In the genomic region with DNA sequence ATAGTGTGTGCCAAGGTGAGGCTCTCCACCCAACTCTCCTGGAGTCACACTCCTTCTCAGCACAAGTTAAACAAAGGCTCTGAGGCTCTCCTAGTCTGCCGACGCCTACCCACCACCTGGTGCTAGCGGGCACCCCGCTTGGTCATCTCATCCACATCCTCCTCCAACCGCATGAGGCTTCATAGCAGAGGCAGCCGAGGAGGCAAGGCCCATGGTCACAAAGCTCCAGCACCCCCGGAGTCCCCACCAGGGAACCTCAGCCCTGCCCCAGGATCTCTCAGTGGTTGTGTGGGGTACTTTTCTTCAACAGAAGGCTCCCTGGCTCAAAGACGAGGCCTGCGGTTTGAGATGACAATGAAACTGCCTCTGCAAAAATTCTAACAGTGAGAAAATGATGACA, we compare ENCODE assay signal across 17 cellular contexts. TPM values are rescaled to one million over a fixed set of nuclear protein-coding genes. Genes with fewer than 3 reads are reported as not detected.
A peak's percentile ranks its signal among the peaks of the same experiment; 100 is the strongest.
DNase-seq lines count a peak whose midpoint lies in the region; ATAC-seq lines count a peak whose summit lies in the region.
"Had no signal": no experiment of that assay in that cellular context is flagged by ENCODE, and none has a peak within 500 bp of the region (broad histone marks: within the 10 kb centered on the region; RNA-seq: fewer than 3 reads in every experiment).

No MANE protein-coding gene starts in this region.

- peak overlapping the region; percentile 52 to 63 for H3K27ac Mint-ChIP-seq in activated naive CD4-positive, alpha-beta T cell treated with anti-CD3 and anti-CD28 coated beads, Interleukin-2, amount 50 U/mL, for 72 hours
- H3K27ac Mint-ChIP-seq in T-helper 17 cell, result peak overlapping the region; percentile 98
- peak overlapping the region in 1 of 2 donors; percentile 33 for H3K27ac Mint-ChIP-seq in stimulated activated naive CD8-positive, alpha-beta T cell treated with anti-CD3 and anti-CD28 coated beads, Interleukin-15, amount 100 ng/mL, for 72 hours
- H3K27ac Mint-ChIP-seq: activated naive CD8-positive, alpha-beta T cell treated with anti-CD3 and anti-CD28 coated beads, Interleukin-2, amount 10 ng/mL, durations not matched to agents 7 days and 5 days; HFFc6 had no signal

- no peaks in the 10 kb centered on the region for H3K9me3 Mint-ChIP-seq in activated naive CD4-positive, alpha-beta T cell treated with anti-CD3 and anti-CD28 coated beads, Interleukin-2, amount 50 U/mL, for 72 hours
- no peaks in the 10 kb centered on the region for H3K9me3 Mint-ChIP-seq in stimulated activated naive CD8-positive, alpha-beta T cell treated with anti-CD3 and anti-CD28 coated beads, Interleukin-15, amount 100 ng/mL, for 72 hours
- H3K9me3 Mint-ChIP-seq: activated naive CD8-positive, alpha-beta T cell treated with anti-CD3 and anti-CD28 coated beads, Interleukin-2, amount 10 ng/mL, durations not matched to agents 7 days and 5 days; HFFc6 had no signal

- peaks cover 5 to 13% of the 10 kb centered on the region in 2 donors for H3K36me3 Mint-ChIP-seq in activated naive CD4-positive, alpha-beta T cell treated with anti-CD3 and anti-CD28 coated beads, Interleukin-2, amount 50 U/mL, for 72 hours
- H3K36me3 Mint-ChIP-seq in T-helper 17 cell (ENCODE audit: low read depth), result peaks cover 7% of the 10 kb centered on the region

- peak overlapping the region; percentile 64 for H3K4me3 Mint-ChIP-seq in T-helper 17 cell
- H3K4me3 Mint-ChIP-seq in stimulated activated naive CD8-positive, alpha-beta T cell treated with anti-CD3 and anti-CD28 coated beads, Interleukin-15, amount 100 ng/mL, for 72 hours, result no peak overlapping the region
- H3K4me3 Mint-ChIP-seq: activated naive CD8-positive, alpha-beta T cell treated with anti-CD3 and anti-CD28 coated beads, Interleukin-2, amount 10 ng/mL, durations not matched to agents 7 days and 5 days; HFFc6 had no signal

- intact Hi-C loops in left colon (cut with DNase I, micrococcal nuclease), result no loop called here

- peak in 1 of 2 donors; percentile 13 for ATAC-seq in activated naive CD4-positive, alpha-beta T cell treated with anti-CD3 and anti-CD28 coated beads, Interleukin-2, amount 50 U/mL, for 72 hours
- ATAC-seq in T-helper 17 cell, result peak; percentile 45
- peak; percentile 23 for ATAC-seq in left colon
- peak; percentile 56 for ATAC-seq in stimulated activated naive CD8-positive, alpha-beta T cell treated with anti-CD3 and anti-CD28 coated beads, Interleukin-15, amount 100 ng/mL, for 72 hours
- no peak for ATAC-seq in GM21367 (IDR thresholded peaks at IDR 0.05; ENCODE audit: unreplicated experiment)
- ATAC-seq: foreskin keratinocyte had no signal

- H3K4me1 Mint-ChIP-seq in T-helper 17 cell, result peaks cover 80% of the 10 kb centered on the region
- peaks cover 97% of the 10 kb centered on the region for H3K4me1 Mint-ChIP-seq in stimulated activated naive CD8-positive, alpha-beta T cell treated with anti-CD3 and anti-CD28 coated beads, Interleukin-15, amount 100 ng/mL, for 72 hours

- no peak for DNase-seq in activated naive CD4-positive, alpha-beta T cell treated with anti-CD3 and anti-CD28 coated beads, Interleukin-2, amount 50 U/mL, for 72 hours (ENCODE audit: low spot score in 2 of 2)
- DNase-seq in activated naive CD4-positive, alpha-beta T cell treated with anti-CD3 and anti-CD28 coated beads, Interleukin-2, amount 50 U/mL, for 16 hours, result no peak
- no peak for DNase-seq in T-helper 17 cell
- no peak for DNase-seq in left colon
- DNase-seq in stimulated activated naive CD8-positive, alpha-beta T cell treated with anti-CD3 and anti-CD28 coated beads, Interleukin-15, amount 100 ng/mL, for 72 hours, result no peak
- no peak for DNase-seq in activated gamma-delta T cell (lab: John Stamatoyannopoulos, UW)
- no peak for DNase-seq in NCI-H1048 (lab: John Stamatoyannopoulos, UW)
- DNase-seq: activated naive CD8-positive, alpha-beta T cell treated with anti-CD3 and anti-CD28 coated beads, Interleukin-2, amount 10 ng/mL, durations not matched to agents 7 days and 5 days; brain microvascular endothelial cell; cortex of kidney; foreskin keratinocyte; HFFc6; NCI-H526 treated with DMSO at 0.1 percent for 48 hours had no signal

- no peaks in the 10 kb centered on the region for H3K27me3 Mint-ChIP-seq in T-helper 17 cell
- H3K27me3 Mint-ChIP-seq in stimulated activated naive CD8-positive, alpha-beta T cell treated with anti-CD3 and anti-CD28 coated beads, Interleukin-15, amount 100 ng/mL, for 72 hours, result no peaks in the 10 kb centered on the region
- H3K27me3 Mint-ChIP-seq: activated naive CD8-positive, alpha-beta T cell treated with anti-CD3 and anti-CD28 coated beads, Interleukin-2, amount 10 ng/mL, durations not matched to agents 7 days and 5 days had no signal

- no peaks in the 10 kb centered on the region for H3K9me3 ChIP-seq in T-helper 17 cell (ENCODE audit: control insufficient read depth, low read length, poor library complexity, severe bottlenecking)
- H3K9me3 ChIP-seq: neutrophil, right atrium auricular region, vagina had no signal

RNA-seq across cellular contexts. Expression of a gene that starts 43.0 kb away (rescaled TPM):
- total RNA-seq in activated naive CD4-positive, alpha-beta T cell treated with anti-CD3 and anti-CD28 coated beads, Interleukin-2, amount 50 U/mL, for 72 hours, result 100 to 1,000 TPM; 122 to 137 TPM
- total RNA-seq in T-helper 17 cell, result 100 to 1,000 TPM; 134 to 163 TPM
- 100 to 1,000 TPM; 204 to 205 TPM for total RNA-seq in left colon
